23 cellular contexts compared by ENCODE assay signal in the genomic region with DNA sequence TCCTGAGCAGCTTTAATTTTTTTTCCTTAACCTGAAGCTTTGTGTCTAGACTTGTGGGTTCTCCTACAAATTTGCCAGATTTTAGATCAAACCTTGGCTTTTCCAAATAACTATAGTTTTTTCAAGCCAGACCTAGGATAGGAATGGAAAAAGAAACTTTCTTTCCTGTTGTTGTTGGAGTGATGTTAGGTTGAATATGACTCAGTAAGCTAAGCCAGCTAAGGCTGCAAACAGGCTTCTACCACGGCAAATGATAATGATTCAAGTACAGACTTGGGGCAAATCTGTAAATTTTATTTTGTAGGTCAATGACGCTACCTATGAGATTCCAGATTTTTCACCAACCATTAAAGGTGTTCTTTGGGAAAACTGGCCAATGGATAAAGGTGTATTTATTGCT. TPM values are rescaled to one million over a fixed set of nuclear protein-coding genes. Genes with fewer than 3 reads are reported as not detected.
DNase-seq lines count a peak whose midpoint lies in the region; ATAC-seq, FAIRE-seq and TF ChIP-seq lines count a peak whose summit lies in the region.
"Had no signal": no experiment of that assay in that cellular context is flagged by ENCODE, and none has a peak within 500 bp of the region (broad histone marks: within the 10 kb centered on the region; RNA-seq: fewer than 3 reads in every experiment).

No MANE protein-coding gene starts in this region.

- CTCF ChIA-PET in activated CD8-positive, alpha-beta T cell treated with anti-CD3 and anti-CD28 coated beads, Interleukin-2, amount 10 ng/mL, durations not matched to agents 7 days and 5 days (lab: Charles Lee), result no interaction called here

- DNase-seq in GM12892 (ENCODE audit: insufficient read length) (no peak), ascending aorta (ENCODE audit: low spot score in 2 of 2) (no peak), dermis blood vessel endothelial cell (peak; percentile 56), osteoblast (ENCODE audit: insufficient read length, low spot score, missing footprints) (peak; percentile 14), AML-193 (lab: John Stamatoyannopoulos, UW) (no peak), occipital lobe (lab: John Stamatoyannopoulos, UW) (no peak)
- no peak for DNase-seq in activated CD8-positive, alpha-beta T cell treated with anti-CD3 and anti-CD28 coated beads, Interleukin-2, amount 10 ng/mL, durations not matched to agents 7 days and 5 days
- no peak for DNase-seq in activated effector memory CD4-positive, alpha-beta T cell treated with Interleukin-2 at 50 U/mL for 16 hours
- DNase-seq: 8988T, C1 segment of cervical spinal cord, COR-L47, GF-D8, HFFc6, Karpas-422, MG63, NCI-H1092, NCI-H2081 treated with DMSO at 0.1 percent for 48 hours, NCI-H510A, NCI-H774, PC-3 had no signal

- H2AFZ ChIP-seq in osteoblast (ENCODE audit: low read length), result peak overlapping the region; percentile 19

- peak overlapping the region; percentile 57 to 68 for H3K27ac ChIP-seq in ascending aorta
- H3K27ac ChIP-seq in osteoblast (ENCODE audit: low read depth, low read length), result no peak overlapping the region
- H3K27ac ChIP-seq: RWPE1 had no signal

- POLR2A ChIA-PET in activated CD8-positive, alpha-beta T cell treated with anti-CD3 and anti-CD28 coated beads, Interleukin-2, amount 10 ng/mL, durations not matched to agents 7 days and 5 days (lab: Charles Lee), result no interaction called here

- no peaks in the 10 kb centered on the region for H3K9me3 ChIP-seq in ascending aorta
- no peaks in the 10 kb centered on the region for H3K9me3 ChIP-seq in osteoblast (ENCODE audit: low read depth, low read length)
- H3K9me3 ChIP-seq: MG63 had no signal

- TF ChIP-seq POLR2A in GM12892 (IDR thresholded peaks at IDR 0.05; ENCODE audit: low read depth, low read length), result no peak

- no peak for ATAC-seq in activated CD8-positive, alpha-beta T cell treated with anti-CD3 and anti-CD28 coated beads, Interleukin-2, amount 10 ng/mL, durations not matched to agents 7 days and 5 days
- ATAC-seq: PC-3 had no signal

- no peaks in the 10 kb centered on the region for H3K4me1 Mint-ChIP-seq in activated CD8-positive, alpha-beta T cell treated with anti-CD3 and anti-CD28 coated beads, Interleukin-2, amount 10 ng/mL, durations not matched to agents 7 days and 5 days (ENCODE audit: low read depth)

- H3K4me2 ChIP-seq in osteoblast (ENCODE audit: insufficient read depth, low read length), result peak overlapping the region; percentile 17

- H3K27ac Mint-ChIP-seq in activated CD8-positive, alpha-beta T cell treated with anti-CD3 and anti-CD28 coated beads, Interleukin-2, amount 10 ng/mL, durations not matched to agents 7 days and 5 days, result no peak overlapping the region
- H3K27ac Mint-ChIP-seq: HFFc6 had no signal

- no peaks in the 10 kb centered on the region for H3K36me3 Mint-ChIP-seq in activated CD8-positive, alpha-beta T cell treated with anti-CD3 and anti-CD28 coated beads, Interleukin-2, amount 10 ng/mL, durations not matched to agents 7 days and 5 days (ENCODE audit: low read depth)

- TF ChIP-seq CTCF in ascending aorta (IDR thresholded peaks at IDR 0.05) (no peak), osteoblast (IDR thresholded peaks at IDR 0.05; ENCODE audit: extremely low read depth, low read depth, low read length) (no peak)

- FAIRE-seq in GM12892 (lab: Jason Lieb, UNC), result peak; percentile 50
- FAIRE-seq: GM12891, H54 had no signal

- intact Hi-C loops in ascending aorta (cut with DNase I), result no loop called here

- peak overlapping the region in 1 of 2 donors; percentile 28 for H3K4me3 ChIP-seq in ascending aorta
- H3K4me3 ChIP-seq in osteoblast (ENCODE audit: insufficient read depth, low read length), result no peak overlapping the region
- H3K4me3 ChIP-seq: MG63 had no signal

- H4K20me1 ChIP-seq in osteoblast (ENCODE audit: insufficient read depth, low read length), result no peaks in the 10 kb centered on the region

- H3K27me3 Mint-ChIP-seq in activated CD8-positive, alpha-beta T cell treated with anti-CD3 and anti-CD28 coated beads, Interleukin-2, amount 10 ng/mL, durations not matched to agents 7 days and 5 days (ENCODE audit: low read depth), result no peaks in the 10 kb centered on the region

- H3K27me3 ChIP-seq in ascending aorta (no peaks in the 10 kb centered on the region), osteoblast (ENCODE audit: insufficient read depth, low read length) (no peaks in the 10 kb centered on the region)
- H3K27me3 ChIP-seq: MG63 had no signal

- H3K36me3 ChIP-seq in ascending aorta (peaks cover 4 to 9% of the 10 kb centered on the region in 2 donors), osteoblast (ENCODE audit: insufficient read depth, low read length) (no peaks in the 10 kb centered on the region)
- H3K36me3 ChIP-seq: MG63 had no signal

- H3K4me3 Mint-ChIP-seq in activated CD8-positive, alpha-beta T cell treated with anti-CD3 and anti-CD28 coated beads, Interleukin-2, amount 10 ng/mL, durations not matched to agents 7 days and 5 days, result no peak overlapping the region
- H3K4me3 Mint-ChIP-seq: HFFc6 had no signal

- H3K4me1 ChIP-seq in ascending aorta, result peaks cover 0 to 11% of the 10 kb centered on the region in 2 donors
- H3K4me1 ChIP-seq in osteoblast (ENCODE audit: insufficient read depth, low read length), result peaks cover 11% of the 10 kb centered on the region

- H3K9me3 Mint-ChIP-seq in activated CD8-positive, alpha-beta T cell treated with anti-CD3 and anti-CD28 coated beads, Interleukin-2, amount 10 ng/mL, durations not matched to agents 7 days and 5 days (ENCODE audit: insufficient read depth), result no peaks in the 10 kb centered on the region
- H3K9me3 Mint-ChIP-seq: HFFc6 had no signal

- H3K79me2 ChIP-seq in osteoblast (ENCODE audit: insufficient read depth, low read length), result no peaks in the 10 kb centered on the region

RNA-seq across cellular contexts. Expression of a gene that starts 45.6 kb away (rescaled TPM):
- polyA plus RNA-seq in GM12892 (2012; ENCODE audit: missing spikeins), result 12.7 TPM
- 28.3 TPM for total RNA-seq in ascending aorta
- 24.8 and 33.0 TPM in 2 replicates for total RNA-seq in dermis blood vessel endothelial cell
- 47.0 and 57.8 TPM in 2 replicates for total RNA-seq in osteoblast
- 1 to 10 TPM; 6.0 to 6.5 TPM for total RNA-seq in activated CD8-positive, alpha-beta T cell treated with anti-CD3 and anti-CD28 coated beads, Interleukin-2, amount 10 ng/mL, durations not matched to agents 7 days and 5 days
- total RNA-seq in occipital lobe, result 54.9 TPM

Comparison
In these comparisons a context has a peak if more than half of its experiments do, and no peak if none do; other contexts are left out.
1. DNase-seq: peak in dermis blood vessel endothelial cell (single experiment) and osteoblast (single experiment); none in GM12892 (single experiment), ascending aorta (0 of 2), activated CD8-positive, alpha-beta T cell treated with anti-CD3 and anti-CD28 coated beads, Interleukin-2, amount 10 ng/mL, durations not matched to agents 7 days and 5 days (single experiment), AML-193 (0 of 2), activated effector memory CD4-positive, alpha-beta T cell treated with Interleukin-2 at 50 U/mL for 16 hours (single experiment) and occipital lobe (single experiment).